4 cellular contexts compared by ENCODE assay signal in the genomic region with DNA sequence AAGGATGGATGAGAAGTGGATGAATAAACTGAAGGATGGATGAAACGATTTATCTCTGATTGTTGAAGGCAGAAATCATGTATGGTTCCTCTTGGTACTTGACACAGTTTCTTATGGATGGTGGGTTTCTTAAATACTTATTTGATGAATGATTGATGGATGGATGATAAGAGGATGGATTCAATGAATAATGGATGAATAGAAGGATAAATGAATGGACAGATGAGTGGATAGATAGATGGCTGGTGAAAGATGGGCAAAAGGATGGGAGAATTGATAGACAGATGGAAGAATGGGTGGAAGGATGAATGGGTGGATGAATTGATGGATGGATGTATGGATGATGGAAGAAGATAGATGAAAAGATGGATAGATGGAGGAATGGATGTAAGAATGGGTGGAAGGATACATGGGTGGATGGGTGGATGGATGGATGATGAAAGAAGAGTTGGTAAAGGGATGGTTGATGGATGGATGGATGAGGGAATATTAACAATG.
TF ChIP-seq lines count a peak whose summit lies in the region.

No MANE protein-coding gene starts in this region.

TF ChIP-seq in HepG2, 621 proteins besides CTCF, POLR2A, EP300 and RAD21:
- TF ChIP-seq PLRG1 (conservative IDR thresholded peaks at IDR 0.05) = 0 out of 2 replicates have a peak, but pooled peaks have one; percentile 10
- no peak for TF ChIP-seq ZNF792 (CRISPR knock-in tag; IDR thresholded peaks at IDR 0.05)
- TF ChIP-seq RXRB (CRISPR knock-in tag; IDR thresholded peaks at IDR 0.05; ENCODE audit: borderline replicate concordance) = no peak
- TF ChIP-seq HOMEZ (CRISPR knock-in tag; IDR thresholded peaks at IDR 0.05; ENCODE audit: low read depth) = no peak
TF ChIP-seq in HepG2: peak in this region for 1.

TF ChIP-seq in A549, 52 proteins besides CTCF, POLR2A, EP300 and RAD21:
- TF ChIP-seq BHLHE40 (IDR thresholded peaks at IDR 0.05; ENCODE audit: low read depth, low read length) (no peak), SMC3 (IDR thresholded peaks at IDR 0.05) (no peak), ZNF302 (CRISPR knock-in tag; IDR thresholded peaks at IDR 0.05) (no peak), ESRRA (IDR thresholded peaks at IDR 0.05; ENCODE audit: borderline replicate concordance, low read length) (no peak), PHF8 (IDR thresholded peaks at IDR 0.05; ENCODE audit: borderline replicate concordance, low read depth) (no peak), JUN (IDR thresholded peaks at IDR 0.05) (no peak), KDM5A (IDR thresholded peaks at IDR 0.05) (no peak), HOXB5 (CRISPR knock-in tag; IDR thresholded peaks at IDR 0.05) (no peak), HOXB13 (CRISPR knock-in tag; IDR thresholded peaks at IDR 0.05; ENCODE audit: low read depth) (no peak), HOXA7 (CRISPR knock-in tag; IDR thresholded peaks at IDR 0.05) (no peak), POLR2AphosphoS2 (conservative IDR thresholded peaks at IDR 0.05; ENCODE audit: low read length) (no peak), MAZ (IDR thresholded peaks at IDR 0.05; ENCODE audit: borderline replicate concordance, low read depth, low read length) (no peak), EHMT2 (IDR thresholded peaks at IDR 0.05; ENCODE audit: low read depth) (no peak), EHF (CRISPR knock-in tag; IDR thresholded peaks at IDR 0.05) (no peak), MYC (IDR thresholded peaks at IDR 0.05; ENCODE audit: borderline replicate concordance, low read length) (no peak), REST (IDR thresholded peaks at IDR 0.05) (no peak), HDAC2 (IDR thresholded peaks at IDR 0.05) (no peak), FOXS1 (CRISPR knock-in tag; IDR thresholded peaks at IDR 0.05) (no peak)
- TF ChIP-seq, protein P1, sequence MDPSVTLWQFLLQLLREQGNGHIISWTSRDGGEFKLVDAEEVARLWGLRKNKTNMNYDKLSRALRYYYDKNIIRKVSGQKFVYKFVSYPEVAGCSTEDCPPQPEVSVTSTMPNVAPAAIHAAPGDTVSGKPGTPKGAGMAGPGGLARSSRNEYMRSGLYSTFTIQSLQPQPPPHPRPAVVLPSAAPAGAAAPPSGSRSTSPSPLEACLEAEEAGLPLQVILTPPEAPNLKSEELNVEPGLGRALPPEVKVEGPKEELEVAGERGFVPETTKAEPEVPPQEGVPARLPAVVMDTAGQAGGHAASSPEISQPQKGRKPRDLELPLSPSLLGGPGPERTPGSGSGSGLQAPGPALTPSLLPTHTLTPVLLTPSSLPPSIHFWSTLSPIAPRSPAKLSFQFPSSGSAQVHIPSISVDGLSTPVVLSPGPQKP (IDR thresholded peaks at IDR 0.05; ENCODE audit: low read depth, low read length) = no peak

TF ChIP-seq in HEK293, 187 proteins besides CTCF, POLR2A, EP300 and RAD21:
- TF ChIP-seq ZBTB17 (tag by site-specific recombination; IDR thresholded peaks at IDR 0.05) (peak; percentile 54; the same call in 1 of the 2 replicates), BCL6B (tag by site-specific recombination; IDR thresholded peaks at IDR 0.05) (0 out of 2 replicates have a peak, but pooled peaks have one; percentile 26), ZNF114 (tag by site-specific recombination; IDR thresholded peaks at IDR 0.05) (peak; percentile 91), ZNF366 (tag by site-specific recombination; conservative IDR thresholded peaks at IDR 0.05) (peak; percentile 95), ZNF843 (tag by site-specific recombination; IDR thresholded peaks at IDR 0.05) (no peak), ZNF530 (tag by site-specific recombination; IDR thresholded peaks at IDR 0.05; ENCODE audit: low read depth) (no peak)

TF ChIP-seq in H1, 55 proteins besides CTCF, POLR2A, EP300 and RAD21:
- TF ChIP-seq JUND (IDR thresholded peaks at IDR 0.05; ENCODE audit: low read length) = no peak
- no peak for TF ChIP-seq POLR2AphosphoS5 (IDR thresholded peaks at IDR 0.05; ENCODE audit: low read depth, low read length)
- no peak for TF ChIP-seq MAFK (IDR thresholded peaks at IDR 0.05; ENCODE audit: low read depth, low read length)
- TF ChIP-seq SIX5 (IDR thresholded peaks at IDR 0.05; ENCODE audit: low read depth, low read length) = no peak
- TF ChIP-seq RBBP5 (IDR thresholded peaks at IDR 0.05; ENCODE audit: borderline replicate concordance, low read depth, low read length) = no peak
- TF ChIP-seq FOSL1 (IDR thresholded peaks at IDR 0.05; ENCODE audit: insufficient read depth, low read depth, low read length) = no peak
- TF ChIP-seq SIN3A (conservative IDR thresholded peaks at IDR 0.05 in 1 of 2, IDR thresholded peaks at IDR 0.05 in 1 of 2; ENCODE audit: low read depth in 1 of 2, low read length in 2 of 2) = no peak
- TF ChIP-seq TCF12 (IDR thresholded peaks at IDR 0.05; ENCODE audit: low read depth, low read length) = no peak
- TF ChIP-seq CREB1 (IDR thresholded peaks at IDR 0.05) = no peak
- TF ChIP-seq TAF7 (optimal IDR thresholded peaks at IDR 0.05; ENCODE audit: borderline replicate concordance, low read depth, low read length) = no peak
- no peak for TF ChIP-seq TAF1 (IDR thresholded peaks at IDR 0.05; ENCODE audit: low read depth, low read length)
- no peak for TF ChIP-seq TBP (IDR thresholded peaks at IDR 0.05; ENCODE audit: low read depth, low read length)
- no peak for TF ChIP-seq ZNF274 (IDR thresholded peaks at IDR 0.05; ENCODE audit: borderline replicate concordance, extremely low read depth, low read length)
- no peak for TF ChIP-seq E2F6 (IDR thresholded peaks at IDR 0.05)
- TF ChIP-seq HDAC6 (IDR thresholded peaks at IDR 0.05; ENCODE audit: low read depth, low read length) = no peak
- TF ChIP-seq HDAC2 (IDR thresholded peaks at IDR 0.05; ENCODE audit: borderline replicate concordance in 1 of 2, low read depth in 2 of 2, low read length in 2 of 2) = no peak
- no peak for TF ChIP-seq KDM5A (IDR thresholded peaks at IDR 0.05; ENCODE audit: low read length)
